Comparison of ENCODE assay signal across 2 cellular contexts in genomic region chr20:58021481-58021880, GRCh38.
TF ChIP-seq lines count a peak whose summit lies in the region.

No MANE protein-coding gene starts in this region.

TF ChIP-seq in HEK293T, 16 proteins besides CTCF, POLR2A, EP300 and RAD21 (continued from another document):
- TF ChIP-seq PKNOX1 (IDR thresholded peaks at IDR 0.05): peak; percentile 95

TF ChIP-seq in H1, 55 proteins besides CTCF, POLR2A, EP300 and RAD21 (continued from another document):
- 0 out of 2 replicates have a peak, but pooled peaks have one; percentile 24 for TF ChIP-seq CHD2 (IDR thresholded peaks at IDR 0.05; ENCODE audit: low read length)
- no peak for TF ChIP-seq EGR1 (IDR thresholded peaks at IDR 0.05; ENCODE audit: borderline replicate concordance, low read depth, low read length)
- TF ChIP-seq SP1 (IDR thresholded peaks at IDR 0.05; ENCODE audit: low read depth, low read length): 0 out of 2 replicates have a peak, but pooled peaks have one; percentile 41
- no peak for TF ChIP-seq CBX5 (IDR thresholded peaks at IDR 0.05; ENCODE audit: low read depth, low read length)
- TF ChIP-seq SP2 (IDR thresholded peaks at IDR 0.05; ENCODE audit: low read length): peak; percentile 24; the same call in 1 of the 2 replicates
- no peak for TF ChIP-seq EZH2 (IDR thresholded peaks at IDR 0.05; ENCODE audit: low read depth, low read length, severe bottlenecking)
